2 cellular contexts compared by ENCODE assay signal in the genomic region with DNA sequence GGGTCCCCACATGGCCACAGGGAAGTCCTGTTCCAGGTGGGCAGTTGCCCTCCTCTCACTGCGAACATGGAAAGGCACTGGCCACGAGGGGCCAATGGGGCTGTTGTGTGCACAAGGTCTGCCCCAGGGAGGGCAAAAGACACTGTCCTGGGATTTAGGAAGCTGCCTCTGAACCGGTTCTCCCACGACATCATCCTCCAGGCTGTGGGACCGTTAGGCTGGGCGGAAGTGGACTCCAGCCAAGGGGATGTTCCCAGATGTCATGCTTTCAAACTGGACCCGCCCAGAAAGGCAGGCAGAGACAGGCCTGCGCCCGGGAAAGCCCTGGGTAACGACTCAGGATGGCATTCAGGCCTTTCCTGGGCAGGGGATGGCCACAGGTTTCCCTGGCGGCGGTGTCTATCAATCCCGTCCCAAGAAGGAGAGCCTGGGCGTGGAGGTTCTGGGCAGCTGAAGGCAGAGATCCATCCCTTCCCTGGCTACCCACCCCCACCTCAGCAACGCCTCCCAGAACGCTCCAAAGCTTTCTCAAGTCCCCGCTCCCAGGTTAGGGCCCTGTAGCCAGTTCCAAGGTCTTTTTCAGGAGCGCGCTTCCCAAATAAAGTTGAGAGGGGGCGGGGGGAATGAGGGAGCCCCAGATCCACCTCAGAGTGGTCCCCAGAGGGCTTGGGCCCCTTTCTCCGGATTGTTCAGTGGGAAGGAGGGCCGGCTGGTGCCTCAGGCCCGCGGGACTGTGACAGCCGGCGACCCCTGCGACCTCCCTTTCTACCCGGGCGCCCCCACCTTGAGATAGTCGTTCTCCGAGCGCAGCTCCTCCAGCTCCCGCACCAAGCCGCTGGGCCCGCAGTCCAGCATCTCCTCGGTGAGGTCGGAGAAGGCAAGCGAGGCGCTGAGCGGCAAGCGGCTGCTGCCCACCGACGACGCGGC.
TF ChIP-seq lines count a peak whose summit lies in the region.

No MANE protein-coding gene starts in this region.

TF ChIP-seq in SK-N-SH treated with all-trans-retinoic acid at 6 μM for 48 hours, 23 proteins besides CTCF, POLR2A, EP300 and RAD21:
- TF ChIP-seq PPARA (CRISPR knock-in tag; IDR thresholded peaks at IDR 0.05; ENCODE audit: borderline replicate concordance) = no peak

TF ChIP-seq in endothelial cell of umbilical vein, 7 proteins besides CTCF, POLR2A, EP300 and RAD21:
- TF ChIP-seq POLR2AphosphoS5 (IDR thresholded peaks at IDR 0.05; ENCODE audit: insufficient read depth, low read depth, low read length) (peak; percentile 62), MYC (IDR thresholded peaks at IDR 0.05; ENCODE audit: low read depth, low read length) (peak; percentile 8)
- TF ChIP-seq, protein P1, sequence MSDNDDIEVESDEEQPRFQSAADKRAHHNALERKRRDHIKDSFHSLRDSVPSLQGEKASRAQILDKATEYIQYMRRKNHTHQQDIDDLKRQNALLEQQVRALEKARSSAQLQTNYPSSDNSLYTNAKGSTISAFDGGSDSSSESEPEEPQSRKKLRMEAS (IDR thresholded peaks at IDR 0.05; ENCODE audit: insufficient read depth, insufficient read length) = no peak
